Comparison of ENCODE assay signal across 8 cellular contexts in the genomic region with DNA sequence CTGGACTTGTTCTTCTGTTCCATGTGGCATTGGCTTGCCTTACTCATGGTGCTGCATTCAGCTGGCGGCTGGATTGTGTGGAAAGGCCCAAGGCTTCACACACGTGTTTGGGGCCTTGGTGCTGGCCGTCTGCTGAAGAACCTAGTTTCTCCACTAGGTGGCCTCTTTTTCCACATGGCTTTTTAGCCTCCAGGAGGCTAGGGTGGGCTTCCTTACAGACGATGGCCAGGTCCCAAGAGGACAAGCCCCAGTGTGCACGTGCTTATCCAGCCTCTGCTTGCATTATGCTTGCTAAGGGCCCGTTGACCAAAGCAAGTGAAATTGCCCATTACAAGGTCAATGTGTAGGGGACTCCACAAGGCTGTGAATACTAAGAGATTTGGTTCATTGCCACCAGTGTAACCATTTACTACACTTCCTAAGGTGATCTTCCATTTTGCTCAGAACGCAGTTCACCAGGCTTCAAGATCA. TPM values are rescaled to one million over a fixed set of nuclear protein-coding genes. Genes with fewer than 3 reads are reported as not detected.
DNase-seq lines count a peak whose midpoint lies in the region; ATAC-seq and TF ChIP-seq lines count a peak whose summit lies in the region.

No MANE protein-coding gene starts in this region.

- H3K36me3 Mint-ChIP-seq in CD4-positive, alpha-beta T cell (ENCODE audit: low read depth): no peaks in the 10 kb centered on the region
- H3K36me3 Mint-ChIP-seq in activated T-helper 17 cell treated with anti-CD3 and anti-CD28 coated beads, Interleukin-2, amount 50 U/mL, for 72 hours (ENCODE audit: low read depth): no peaks in the 10 kb centered on the region

- H3K27ac ChIP-seq in CD4-positive, alpha-beta T cell (ENCODE audit: low read depth, low read length): no peak overlapping the region

- H3K4me1 Mint-ChIP-seq in CD4-positive, alpha-beta T cell (ENCODE audit: low read depth): no peaks in the 10 kb centered on the region
- H3K4me1 Mint-ChIP-seq in activated T-helper 17 cell treated with anti-CD3 and anti-CD28 coated beads, Interleukin-2, amount 50 U/mL, for 72 hours: peaks cover 5% of the 10 kb centered on the region

- DNase-seq in CD4-positive, alpha-beta T cell: no peak
- DNase-seq in HEK293T (ENCODE audit: extremely low spot score): peak; percentile 70
- DNase-seq in kidney epithelial cell (ENCODE audit: low read depth): no peak
- no peak for DNase-seq in NCI-H524 treated with DMSO at 0.1 percent for 48 hours (lab: John Stamatoyannopoulos, UW)
- DNase-seq in cerebellum (ENCODE audit: low spot score): no peak
- no peak for DNase-seq in NCI-H226

- H3K27me3 ChIP-seq in CD4-positive, alpha-beta T cell (ENCODE audit: control insufficient read depth, insufficient read depth, low read length): no peaks in the 10 kb centered on the region
- no peaks in the 10 kb centered on the region for H3K27me3 ChIP-seq in kidney epithelial cell (ENCODE audit: control insufficient read depth, insufficient read depth, low read length)

- H3K27ac Mint-ChIP-seq in CD4-positive, alpha-beta T cell: no peak overlapping the region
- no peak overlapping the region for H3K27ac Mint-ChIP-seq in activated T-helper 17 cell treated with anti-CD3 and anti-CD28 coated beads, Interleukin-2, amount 50 U/mL, for 72 hours

- intact Hi-C loops in CD4-positive, alpha-beta T cell (cut with DNase I, micrococcal nuclease): loop anchor here in 1 of 2 experiments (5.0 kb wide), 1 partner anchor 104 kb away; no protein-coding TSS in a partner anchor

- no peaks in the 10 kb centered on the region for H3K9me3 ChIP-seq in CD4-positive, alpha-beta T cell (ENCODE audit: control insufficient read depth, low read length)

- peak; percentile 56 for TF ChIP-seq CTCF in CD4-positive, alpha-beta T cell (IDR thresholded peaks at IDR 0.05)
- peak; percentile 54 for TF ChIP-seq CTCF in kidney epithelial cell (IDR thresholded peaks at IDR 0.05; ENCODE audit: insufficient read depth, low read length, poor library complexity, severe bottlenecking)

- H3K4me3 Mint-ChIP-seq in CD4-positive, alpha-beta T cell: no peak overlapping the region
- no peak overlapping the region for H3K4me3 Mint-ChIP-seq in activated T-helper 17 cell treated with anti-CD3 and anti-CD28 coated beads, Interleukin-2, amount 50 U/mL, for 72 hours

- H3K9me3 Mint-ChIP-seq in CD4-positive, alpha-beta T cell: no peaks in the 10 kb centered on the region
- H3K9me3 Mint-ChIP-seq in activated T-helper 17 cell treated with anti-CD3 and anti-CD28 coated beads, Interleukin-2, amount 50 U/mL, for 72 hours: no peaks in the 10 kb centered on the region

- H3K4me3 ChIP-seq in kidney epithelial cell (ENCODE audit: low read depth, low read length): no peak overlapping the region

- ATAC-seq in CD4-positive, alpha-beta T cell (ENCODE audit: poor library complexity): peak; percentile 32
- ATAC-seq in activated T-helper 17 cell treated with anti-CD3 and anti-CD28 coated beads, Interleukin-2, amount 50 U/mL, for 72 hours (replicated peaks): peak; percentile 35
- ATAC-seq in HG02938 (IDR thresholded peaks at IDR 0.05; ENCODE audit: unreplicated experiment): no peak

- POLR2A ChIA-PET in CD4-positive, alpha-beta T cell (lab: Charles Lee): no interaction called here
- POLR2A ChIA-PET in HEK293T (lab: Yijun Ruan, JAX): no interaction called here

- CTCF ChIA-PET in CD4-positive, alpha-beta T cell (lab: Charles Lee): interaction anchor here (1.3 kb wide), 1 partner anchor 119 kb away, joined by 3 read pairs; no protein-coding TSS in a partner anchor
- CTCF ChIA-PET in HEK293T (lab: Yijun Ruan, JAX): interaction anchor here (0.6 to 1.8 kb wide), 9 partner anchors 9 to 119 kb away, joined by 3 to 5 read pairs (median 4); no protein-coding TSS in a partner anchor

- H3K36me3 ChIP-seq in kidney epithelial cell (ENCODE audit: control insufficient read depth, insufficient read depth, low read length): no peaks in the 10 kb centered on the region

- no peaks in the 10 kb centered on the region for H3K27me3 Mint-ChIP-seq in CD4-positive, alpha-beta T cell
- peaks cover 6% of the 10 kb centered on the region for H3K27me3 Mint-ChIP-seq in activated T-helper 17 cell treated with anti-CD3 and anti-CD28 coated beads, Interleukin-2, amount 50 U/mL, for 72 hours

TF ChIP-seq in HEK293T, 16 proteins besides CTCF, POLR2A, EP300 and RAD21:
- no peak for TF ChIP-seq SUZ12 (IDR thresholded peaks at IDR 0.05)
- TF ChIP-seq L3MBTL2 (conservative IDR thresholded peaks at IDR 0.05): peak; percentile 87

RNA-seq across cellular contexts. Expression of gene FOXO6, which starts 47.5 kb away (rescaled TPM):
- total RNA-seq in CD4-positive, alpha-beta T cell: 1 to 10 TPM; 1.2 to 2.2 TPM
- total RNA-seq in activated T-helper 17 cell treated with anti-CD3 and anti-CD28 coated beads, Interleukin-2, amount 50 U/mL, for 72 hours: under 1 TPM; 0.11 to 0.26 TPM
- total RNA-seq in kidney epithelial cell (0.14 and 0.67 TPM in 2 replicates), cerebellum (1.3 TPM)
